ENCODE assay signal across 8 cellular contexts in genomic region chr11:22625448-22626287, GRCh38. TPM values are rescaled to one million over a fixed set of nuclear protein-coding genes. Genes with fewer than 3 reads are reported as not detected.
DNase-seq lines count a peak whose midpoint lies in the region; ATAC-seq and TF ChIP-seq lines count a peak whose summit lies in the region.

Gene FANCF (minus strand): TSS chr11:22625823. CDS start chr11:22625810, 13 bp downstream.

- H3K9ac ChIP-seq in adipocyte (ENCODE audit: low read length), result peak within 1 kb of the TSS; percentile 83

- peak in 1 of 2 donors; percentile 49 for TF ChIP-seq POLR2A in heart left ventricle (IDR thresholded peaks at IDR 0.05)
- TF ChIP-seq POLR2A in upper lobe of left lung (IDR thresholded peaks at IDR 0.05), result peak in 2 of 4 donors; percentile 25 to 64

- H3K36me3 ChIP-seq in adipocyte (ENCODE audit: control insufficient read depth, insufficient read depth, low read length, severe bottlenecking) (no peaks in the 10 kb centered on the region), heart left ventricle (no peaks in the 10 kb centered on the region), upper lobe of left lung (no peaks in the 10 kb centered on the region)

- TF ChIP-seq EP300 in upper lobe of left lung (IDR thresholded peaks at IDR 0.05), result no peak

- H3K9me3 ChIP-seq in adipocyte (ENCODE audit: control insufficient read depth, low read length), result no peaks in the 10 kb centered on the region
- no peaks in the 10 kb centered on the region for H3K9me3 ChIP-seq in heart left ventricle
- no peaks in the 10 kb centered on the region for H3K9me3 ChIP-seq in upper lobe of left lung

- DNase-seq in NCI-H1436 (lab: John Stamatoyannopoulos, UW), result peak; percentile 91
- peak; percentile 92 for DNase-seq in T follicular helper cell (ENCODE audit: low read depth)
- DNase-seq in adipocyte (ENCODE audit: low read depth), result peak; percentile 99
- DNase-seq in heart left ventricle, result peak; percentile 91 to 96 (median 95)
- DNase-seq in pons (ENCODE audit: low spot score), result peak; percentile 100
- DNase-seq in upper lobe of left lung, result peak; percentile 94

- H3K4me1 ChIP-seq in adipocyte (ENCODE audit: control insufficient read depth, insufficient read depth, low read length) (peaks cover 10% of the 10 kb centered on the region), heart left ventricle (peaks cover 0 to 19% (median 12%) of the 10 kb centered on the region in 12 donors), upper lobe of left lung (peaks cover 9 to 20% (median 12%) of the 10 kb centered on the region in 4 donors)

- H3K27ac ChIP-seq in heart left ventricle (peak within 1 kb of the TSS; percentile 59 to 97 (median 89)), upper lobe of left lung (peak within 1 kb of the TSS; percentile 87 to 91 (median 90))

- H3K27me3 ChIP-seq in adipocyte (replicated peaks; ENCODE audit: control insufficient read depth, insufficient read depth, low read length) (no peaks in the 10 kb centered on the region), heart left ventricle (no peaks in the 10 kb centered on the region), upper lobe of left lung (no peaks in the 10 kb centered on the region)

- TF ChIP-seq CTCF in GM12875 (IDR thresholded peaks at IDR 0.05; ENCODE audit: borderline replicate concordance, insufficient read depth, low read depth, low read length), result no peak
- TF ChIP-seq CTCF in heart left ventricle (IDR thresholded peaks at IDR 0.05), result no peak
- peak in 1 of 6 experiments; percentile 2 for TF ChIP-seq CTCF in upper lobe of left lung (IDR thresholded peaks at IDR 0.05)

- H3K4me3 ChIP-seq in GM12875 (ENCODE audit: low read depth, low read length) (peak within 1 kb of the TSS; percentile 96), adipocyte (ENCODE audit: low read length) (peak within 1 kb of the TSS; percentile 87), heart left ventricle (peak within 1 kb of the TSS; percentile 59 to 95 (median 80)), upper lobe of left lung (peak within 1 kb of the TSS; percentile 86 to 96 (median 95))

- intact Hi-C loops in heart left ventricle (cut with DNase I), result loop anchor here in 5 of 10 donors (5.0 to 10.0 kb wide), 7 partner anchors 42 to 293 kb away; partner anchors contain the start of genes SVIP (in 2 of the 5) and GAS2 (in 1 of the 5)

- 0 to 2% (median 0%) methylated on average over 30 to 55 of the region's 55 CpGs for WGBS in heart left ventricle, 4 donors
- WGBS in upper lobe of left lung, 2 donors, result 1% methylated on average over 30 to 32 of the region's 55 CpGs

- ATAC-seq in HG02798 (IDR thresholded peaks at IDR 0.05; ENCODE audit: poor library complexity, unreplicated experiment), result peak; percentile 98
- peak; percentile 98 to 99 (median 99) for ATAC-seq in heart left ventricle
- ATAC-seq in upper lobe of left lung (ENCODE audit: low FRiP score in 2 of 2), result peak; percentile 99

RNA-seq across cellular contexts. Expression of gene FANCF, which starts in this region (rescaled TPM):
- total RNA-seq in heart left ventricle (1 to 10 TPM; 4.6 to 8.6 (median 6.2) TPM), upper lobe of left lung (10 to 100 TPM in 1 of 6 donors, 1 to 10 TPM in 5; 2.4 to 10.9 (median 7.8) TPM)
- polyA plus RNA-seq in heart left ventricle, result 1 to 10 TPM; 3.4 to 7.8 TPM

Comparison
In these comparisons a context has a peak if more than half of its experiments do, and no peak if none do; other contexts are left out.
1. Peak in every context shown above with its lines: DNase-seq, ATAC-seq, H3K4me3 ChIP-seq and H3K27ac ChIP-seq.